15 cellular contexts compared by ENCODE assay signal in genomic region chr20:44637042-44637441, GRCh38. TPM values are rescaled to one million over a fixed set of nuclear protein-coding genes. Genes with fewer than 3 reads are reported as not detected.
DNase-seq lines count a peak whose midpoint lies in the region; ATAC-seq and TF ChIP-seq lines count a peak whose summit lies in the region.
"Had no signal": no experiment of that assay in that cellular context is flagged by ENCODE, and none has a peak within 500 bp of the region (broad histone marks: within the 10 kb centered on the region; RNA-seq: fewer than 3 reads in every experiment).

No MANE protein-coding gene starts in this region.

- H3K9ac ChIP-seq in BLaER1 = no peak overlapping the region; the same call in 1 of the 2 replicates

- H3K27me3 ChIP-seq in BLaER1 = no peaks in the 10 kb centered on the region
- no peaks in the 10 kb centered on the region for H3K27me3 ChIP-seq in heart right ventricle
- no peaks in the 10 kb centered on the region for H3K27me3 ChIP-seq in psoas muscle (ENCODE audit: insufficient read depth in 3 of 3, low read length in 2 of 3)
- no peaks in the 10 kb centered on the region for H3K27me3 ChIP-seq in CD8-positive, alpha-beta memory T cell (ENCODE audit: insufficient read depth, low read length, poor library complexity, severe bottlenecking)

- no peak for DNase-seq in heart right ventricle
- no peak for DNase-seq in psoas muscle
- no peak for DNase-seq in CD8-positive, alpha-beta memory T cell
- no peak for DNase-seq in NCI-H1694 treated with DMSO at 0.1 percent for 48 hours (lab: John Stamatoyannopoulos, UW)
- DNase-seq in erythroblast (lab: John Stamatoyannopoulos, UW) = no peak
- DNase-seq: Caco-2, GF-D8, MM.1S, NCI-H1092, NCI-H2081 treated with DMSO at 0.1 percent for 48 hours had no signal

- peaks cover 74% of the 10 kb centered on the region for H4K20me1 ChIP-seq in BLaER1

- POLR2A ChIA-PET in HEK293 (lab: Yijun Ruan, JAX) = no interaction called here
- POLR2A ChIA-PET in CD8-positive, alpha-beta memory T cell (lab: Charles Lee) = no interaction called here

- peak overlapping the region in 2 of 8 donors; percentile 40 to 69 for H3K27ac Mint-ChIP-seq in CD8-positive, alpha-beta memory T cell

- H3K9me3 Mint-ChIP-seq in CD8-positive, alpha-beta memory T cell = no peaks in the 10 kb centered on the region
- H3K9me3 Mint-ChIP-seq: IgD-negative memory B cell had no signal

- H3K4me1 ChIP-seq in BLaER1 (peaks cover 59% of the 10 kb centered on the region), HEK293 (ENCODE audit: control insufficient read depth, insufficient read depth, low read length) (peaks cover 1% of the 10 kb centered on the region; the same call in 1 of the 2 replicates), heart right ventricle (peaks cover 12 to 79% (median 55%) of the 10 kb centered on the region in 9 donors), psoas muscle (peaks cover 2% of the 10 kb centered on the region)
- H3K4me1 ChIP-seq in CD8-positive, alpha-beta memory T cell (ENCODE audit: insufficient read depth, low read length) = peaks cover 15% of the 10 kb centered on the region
- H3K4me1 ChIP-seq: HAP-1 had no signal

- WGBS in heart right ventricle, 2 donors = 70 to 77% methylated on average over 5 of the region's 5 CpGs
- 76 to 82% (median 82%) methylated on average over 5 of the region's 5 CpGs for WGBS in psoas muscle, 3 donors

- no peak overlapping the region for H3K4me3 ChIP-seq in BLaER1
- H3K4me3 ChIP-seq in HEK293 (ENCODE audit: low read depth, low read length) = no peak overlapping the region
- no peak overlapping the region for H3K4me3 ChIP-seq in heart right ventricle
- no peak overlapping the region for H3K4me3 ChIP-seq in psoas muscle
- H3K4me3 ChIP-seq in CD8-positive, alpha-beta memory T cell (ENCODE audit: low read length) = no peak overlapping the region
- H3K4me3 ChIP-seq: HAP-1 had no signal

- H3K27ac ChIP-seq in BLaER1 (peak overlapping the region; percentile 56; the same call in 1 of the 2 replicates), HEK293 (ENCODE audit: extremely low read depth, low read depth, low read length) (no peak overlapping the region), heart right ventricle (peak overlapping the region; percentile 29 to 85 (median 72)), psoas muscle (peak overlapping the region; percentile 13)
- H3K27ac ChIP-seq in CD8-positive, alpha-beta memory T cell (ENCODE audit: low read depth, low read length) = no peak overlapping the region

- TF ChIP-seq CTCF in HEK293 (tag by site-specific recombination; IDR thresholded peaks at IDR 0.05) (no peak), heart right ventricle (IDR thresholded peaks at IDR 0.05) (no peak), psoas muscle (IDR thresholded peaks at IDR 0.05) (no peak)

- no peaks in the 10 kb centered on the region for H3K27me3 Mint-ChIP-seq in CD8-positive, alpha-beta memory T cell
- H3K27me3 Mint-ChIP-seq: IgD-negative memory B cell had no signal

- no peaks in the 10 kb centered on the region for H3K9me3 ChIP-seq in BLaER1
- H3K9me3 ChIP-seq in HEK293 (ENCODE audit: control insufficient read depth, insufficient read depth, low read depth, low read length) = no peaks in the 10 kb centered on the region
- peaks cover 0 to 5% (median 0%) of the 10 kb centered on the region in 11 donors for H3K9me3 ChIP-seq in heart right ventricle
- no peaks in the 10 kb centered on the region for H3K9me3 ChIP-seq in psoas muscle
- no peaks in the 10 kb centered on the region for H3K9me3 ChIP-seq in CD8-positive, alpha-beta memory T cell (ENCODE audit: low read length)
- H3K9me3 ChIP-seq: HAP-1 had no signal

- no peak overlapping the region for H3K4me3 Mint-ChIP-seq in CD8-positive, alpha-beta memory T cell
- H3K4me3 Mint-ChIP-seq: IgD-negative memory B cell had no signal

- CTCF ChIA-PET in HEK293 (lab: Yijun Ruan, JAX) = no interaction called here
- CTCF ChIA-PET in CD8-positive, alpha-beta memory T cell (lab: Charles Lee) = interaction anchor here (1.0 kb wide), 1 partner anchor 9 kb away, joined by 3 read pairs; no protein-coding TSS in a partner anchor

- TF ChIP-seq POLR2A in erythroblast (IDR thresholded peaks at IDR 0.05; ENCODE audit: low read length) = no peak

- peaks cover 18 to 59% (median 20%) of the 10 kb centered on the region in 3 donors for H3K36me3 Mint-ChIP-seq in CD8-positive, alpha-beta memory T cell

- no peak for ATAC-seq in heart right ventricle
- ATAC-seq in psoas muscle = peak in 2 of 4 donors; percentile 5 to 17
- ATAC-seq: Panc1 had no signal

- H3K4me2 ChIP-seq in BLaER1 = no peak overlapping the region

- intact Hi-C loops in heart right ventricle (cut with DNase I) = no loop called here
- intact Hi-C loops in psoas muscle (cut with DNase I) = no loop called here

- peaks cover 95% of the 10 kb centered on the region for H3K36me3 ChIP-seq in BLaER1
- H3K36me3 ChIP-seq in HEK293 (ENCODE audit: control insufficient read depth in 2 of 2, insufficient read depth in 1 of 2, low read length in 2 of 2) = peaks cover 0 to 18% of the 10 kb centered on the region in 2 experiments; a peak in 1 of 3 replicates
- H3K36me3 ChIP-seq in heart right ventricle = peaks cover 0 to 23% (median 4%) of the 10 kb centered on the region in 9 donors
- H3K36me3 ChIP-seq in psoas muscle (ENCODE audit: insufficient read depth in 1 of 2, low read depth in 1 of 2) = no peaks in the 10 kb centered on the region
- H3K36me3 ChIP-seq in CD8-positive, alpha-beta memory T cell (ENCODE audit: insufficient read depth, low read length) = peaks cover 17% of the 10 kb centered on the region
- H3K36me3 ChIP-seq: HAP-1 had no signal

- peaks cover 21 to 23% (median 22%) of the 10 kb centered on the region in 3 donors for H3K4me1 Mint-ChIP-seq in CD8-positive, alpha-beta memory T cell

TF ChIP-seq in HEK293, 187 proteins besides CTCF, POLR2A, EP300 and RAD21:
- 0 out of 2 replicates have a peak, but pooled peaks have one; percentile 33 for TF ChIP-seq ZNF768 (tag by site-specific recombination; IDR thresholded peaks at IDR 0.05)
- no peak for TF ChIP-seq ZFHX2 (tag by site-specific recombination; conservative IDR thresholded peaks at IDR 0.05)
- TF ChIP-seq HOXA7 (CRISPR knock-in tag; IDR thresholded peaks at IDR 0.05; ENCODE audit: borderline replicate concordance) = no peak
- no peak for TF ChIP-seq SETDB1 (IDR thresholded peaks at IDR 0.05; ENCODE audit: insufficient read length, low read length)

RNA-seq across cellular contexts. Expression of gene ADA, which starts 14.5 kb away (rescaled TPM):
- 10 to 100 TPM in 1 of 10 donors, 1 to 10 TPM in 9; 1.6 to 18.3 (median 3.8) TPM for total RNA-seq in heart right ventricle
- 10 to 100 TPM; 12.9 to 18.3 TPM for polyA plus RNA-seq in heart right ventricle
- total RNA-seq in psoas muscle = 1 to 10 TPM; 3.3 to 4.9 (median 4.0) TPM
- polyA plus RNA-seq in psoas muscle = 1 to 10 TPM; 3.5 to 5.8 (median 4.2) TPM
- 10 to 100 TPM; 21.1 to 21.3 TPM for total RNA-seq in CD8-positive, alpha-beta memory T cell
- 56.4 TPM for polyA plus RNA-seq in CD8-positive, alpha-beta memory T cell

RNA-seq across cellular contexts. Expression of gene PKIG, which starts 54.7 kb away (rescaled TPM):
- total RNA-seq in heart right ventricle (100 to 1,000 TPM; 155 to 342 (median 231) TPM), psoas muscle (100 to 1,000 TPM in 2 of 4 donors, 10 to 100 TPM in 2; 35.2 to 110 (median 88.3) TPM)
- polyA plus RNA-seq in heart right ventricle (100 to 1,000 TPM; 180 to 196 TPM), psoas muscle (100 to 1,000 TPM in 2 of 3 donors, 10 to 100 TPM in 1; 33.5 to 134 (median 108) TPM)
- 1 to 10 TPM; 4.4 to 4.9 TPM for total RNA-seq in CD8-positive, alpha-beta memory T cell
- 0.97 TPM for polyA plus RNA-seq in CD8-positive, alpha-beta memory T cell

Comparison
In these comparisons a context has a peak if more than half of its experiments do, and no peak if none do; other contexts are left out.
1. H3K27ac ChIP-seq: peak in BLaER1 (single experiment), heart right ventricle (10 of 10) and psoas muscle (single experiment); none in HEK293 (single experiment) and CD8-positive, alpha-beta memory T cell (single experiment).
2. RNA of gene PKIG, which starts 54.7 kb away (total RNA-seq): 155 to 342 TPM in heart right ventricle and 35.2 to 110 TPM in psoas muscle; 4.4 to 4.9 TPM in CD8-positive, alpha-beta memory T cell; every median in the first group is over 4 times any median in the second.